19 cellular contexts compared by ENCODE assay signal in genomic region chr3:32195995-32196540, GRCh38. TPM values are rescaled to one million over a fixed set of nuclear protein-coding genes. Genes with fewer than 3 reads are reported as not detected.
DNase-seq lines count a peak whose midpoint lies in the region; ATAC-seq and TF ChIP-seq lines count a peak whose summit lies in the region.
"Had no signal": no experiment of that assay in that cellular context is flagged by ENCODE, and none has a peak within 500 bp of the region (broad histone marks: within the 10 kb centered on the region; RNA-seq: fewer than 3 reads in every experiment).

No MANE protein-coding gene starts in this region.

- H3K9me3 ChIP-seq in body of pancreas: no peaks in the 10 kb centered on the region
- H3K9me3 ChIP-seq: MG63 had no signal

- no peaks in the 10 kb centered on the region for H3K36me3 ChIP-seq in body of pancreas (replicated peaks in 1 of 2; ENCODE audit: insufficient read depth in 1 of 2, low read depth in 2 of 2)
- H3K36me3 ChIP-seq: MG63 had no signal

- ATAC-seq in body of pancreas: peak; percentile 33
- ATAC-seq: SK-N-SH treated with all-trans-retinoic acid at 6 μM for 48 hours had no signal

- H3K4me1 ChIP-seq in body of pancreas: peaks cover 27% of the 10 kb centered on the region

- no peak for TF ChIP-seq POLR2A in body of pancreas (IDR thresholded peaks at IDR 0.05)

- no peak for TF ChIP-seq CTCF in body of pancreas (IDR thresholded peaks at IDR 0.05)

- intact Hi-C loops in body of pancreas (cut with DNase I): no loop called here

- no peaks in the 10 kb centered on the region for H3K27me3 ChIP-seq in body of pancreas
- H3K27me3 ChIP-seq: MG63 had no signal

- no peak overlapping the region for H3K27ac ChIP-seq in body of pancreas
- H3K27ac ChIP-seq: C4-2B, PC-9 had no signal

- WGBS in body of pancreas, 2 donors: 41% methylated on average over 4 of the region's 4 CpGs

- no peak overlapping the region for H3K4me3 ChIP-seq in body of pancreas
- H3K4me3 ChIP-seq: MG63, PC-9 had no signal

- DNase-seq in COR-L47 (lab: John Stamatoyannopoulos, UW): peak; percentile 30
- DNase-seq in NCI-H1105 treated with DMSO at 0.1 percent for 48 hours (lab: John Stamatoyannopoulos, UW): peak; percentile 35
- DNase-seq in NCI-H748 treated with DMSO at 0.1 percent for 48 hours (lab: John Stamatoyannopoulos, UW): peak; percentile 36
- DNase-seq in body of pancreas: peak in 2 of 4 donors; percentile 25 to 28
- no peak for DNase-seq in dermis blood vessel endothelial cell
- DNase-seq in NCI-H345 treated with DMSO at 0.1 percent for 48 hours (lab: John Stamatoyannopoulos, UW; ENCODE audit: unreplicated experiment): no peak
- no peak for DNase-seq in germinal center (ENCODE audit: low spot score)
- no peak for DNase-seq in hepatic stellate cell (ENCODE audit: low spot score)
- DNase-seq: CD8-positive, alpha-beta memory T cell; Kasumi-1; MG63; NCI-H1436; NCI-H2081 treated with DMSO at 0.1 percent for 48 hours; NCI-H510A; PC-9; RPMI8226; SIG-M5 had no signal

RNA-seq across cellular contexts. Expression of gene CMTM8, which starts 42.4 kb away (rescaled TPM):
- total RNA-seq in body of pancreas: 10 to 100 TPM; 22.7 to 31.4 TPM
- 4.3 and 5.0 TPM in 2 replicates for total RNA-seq in dermis blood vessel endothelial cell

Comparison
In these comparisons a context has a peak if more than half of its experiments do, and no peak if none do; other contexts are left out.
1. DNase-seq: peak in COR-L47 (single experiment), NCI-H1105 treated with DMSO at 0.1 percent for 48 hours (single experiment) and NCI-H748 treated with DMSO at 0.1 percent for 48 hours (single experiment); none in dermis blood vessel endothelial cell (single experiment), NCI-H345 treated with DMSO at 0.1 percent for 48 hours (single experiment), germinal center (single experiment) and hepatic stellate cell (single experiment).